In the genomic region with DNA sequence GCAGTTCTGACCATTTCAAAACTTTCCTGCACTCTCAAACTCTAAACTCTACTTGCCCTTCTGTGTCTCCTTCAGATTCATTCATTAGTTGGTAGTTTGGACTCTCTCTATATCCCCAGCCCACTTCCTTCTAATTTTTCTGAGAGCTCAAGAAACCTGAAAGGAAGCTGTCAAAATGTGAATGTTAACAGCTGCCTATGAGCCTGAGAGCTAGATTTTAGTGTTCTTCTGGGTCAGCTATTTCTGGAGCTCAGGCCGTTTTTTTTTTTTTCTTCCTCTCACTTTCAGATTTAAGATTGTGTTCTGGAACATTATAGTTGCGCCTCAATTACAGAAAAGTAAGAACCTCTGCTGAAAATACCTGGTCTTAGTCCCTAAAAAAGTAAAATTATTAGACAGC, we compare ENCODE assay signal across 9 cellular contexts.
DNase-seq lines count a peak whose midpoint lies in the region; ATAC-seq and TF ChIP-seq lines count a peak whose summit lies in the region.
"Had no signal": no experiment of that assay in that cellular context is flagged by ENCODE, and none has a peak within 500 bp of the region (broad histone marks: within the 10 kb centered on the region; RNA-seq: fewer than 3 reads in every experiment).

No MANE protein-coding gene starts in this region.

- peaks cover 71% of the 10 kb centered on the region for H3K4me1 ChIP-seq in suprapubic skin

- ATAC-seq in GM18907 (IDR thresholded peaks at IDR 0.05; ENCODE audit: unreplicated experiment) (peak; percentile 88), HG02588 (IDR thresholded peaks at IDR 0.05; ENCODE audit: unreplicated experiment) (peak; percentile 73)
- ATAC-seq in activated CD8-positive, alpha-beta memory T cell treated with anti-CD3 and anti-CD28 coated beads, Interleukin-2, amount 10 ng/mL, durations not matched to agents 7 days and 5 days = no peak
- ATAC-seq: activated CD8-positive, alpha-beta T cell treated with anti-CD3 and anti-CD28 coated beads, Interleukin-2, amount 10 ng/mL, durations not matched to agents 7 days and 5 days had no signal

- H3K9me3 ChIP-seq in suprapubic skin = no peaks in the 10 kb centered on the region

- no peaks in the 10 kb centered on the region for H3K27me3 Mint-ChIP-seq in progenitor cell of endocrine pancreas
- H3K27me3 Mint-ChIP-seq in activated CD8-positive, alpha-beta memory T cell treated with anti-CD3 and anti-CD28 coated beads, Interleukin-2, amount 10 ng/mL, durations not matched to agents 7 days and 5 days = no peaks in the 10 kb centered on the region

- H3K36me3 ChIP-seq in suprapubic skin = peaks cover 18% of the 10 kb centered on the region

- TF ChIP-seq CTCF in progenitor cell of endocrine pancreas (IDR thresholded peaks at IDR 0.05; ENCODE audit: unreplicated experiment) (no peak), suprapubic skin (IDR thresholded peaks at IDR 0.05) (no peak)

- no peaks in the 10 kb centered on the region for H3K27me3 ChIP-seq in suprapubic skin

- DNase-seq in MV-4-11 (lab: John Stamatoyannopoulos, UW) (peak; percentile 34), progenitor cell of endocrine pancreas (ENCODE audit: low spot score, unreplicated experiment) (no peak), DMS153 (lab: John Stamatoyannopoulos, UW) (no peak), suprapubic skin (ENCODE audit: low spot score in 2 of 2) (no peak), C1 segment of cervical spinal cord (lab: John Stamatoyannopoulos, UW) (no peak)
- DNase-seq in activated CD8-positive, alpha-beta memory T cell treated with anti-CD3 and anti-CD28 coated beads, Interleukin-2, amount 10 ng/mL, durations not matched to agents 7 days and 5 days = no peak
- DNase-seq: activated CD8-positive, alpha-beta T cell treated with anti-CD3 and anti-CD28 coated beads, Interleukin-2, amount 10 ng/mL, durations not matched to agents 7 days and 5 days had no signal

- peak overlapping the region; percentile 84 for H3K27ac Mint-ChIP-seq in progenitor cell of endocrine pancreas
- no peak overlapping the region for H3K27ac Mint-ChIP-seq in activated CD8-positive, alpha-beta memory T cell treated with anti-CD3 and anti-CD28 coated beads, Interleukin-2, amount 10 ng/mL, durations not matched to agents 7 days and 5 days
- H3K27ac Mint-ChIP-seq: activated CD8-positive, alpha-beta T cell treated with anti-CD3 and anti-CD28 coated beads, Interleukin-2, amount 10 ng/mL, durations not matched to agents 7 days and 5 days had no signal

- WGBS in suprapubic skin = 48% methylated on average over 2 of the region's 2 CpGs

- H3K9me3 Mint-ChIP-seq in progenitor cell of endocrine pancreas (ENCODE audit: low read depth) = no peaks in the 10 kb centered on the region
- H3K9me3 Mint-ChIP-seq in activated CD8-positive, alpha-beta memory T cell treated with anti-CD3 and anti-CD28 coated beads, Interleukin-2, amount 10 ng/mL, durations not matched to agents 7 days and 5 days (ENCODE audit: low read depth) = no peaks in the 10 kb centered on the region

- H3K4me3 ChIP-seq in suprapubic skin = no peak overlapping the region

- peaks cover 21% of the 10 kb centered on the region for H3K4me1 Mint-ChIP-seq in progenitor cell of endocrine pancreas (ENCODE audit: low read depth)
- H3K4me1 Mint-ChIP-seq in activated CD8-positive, alpha-beta memory T cell treated with anti-CD3 and anti-CD28 coated beads, Interleukin-2, amount 10 ng/mL, durations not matched to agents 7 days and 5 days = peaks cover 21% of the 10 kb centered on the region

- CTCF ChIA-PET in activated CD8-positive, alpha-beta memory T cell treated with anti-CD3 and anti-CD28 coated beads, Interleukin-2, amount 10 ng/mL, durations not matched to agents 7 days and 5 days (lab: Charles Lee) = interaction anchor here (0.8 kb wide), 1 partner anchor 40 kb away, joined by 3 read pairs; no protein-coding TSS in a partner anchor

- no peak for TF ChIP-seq POLR2A in suprapubic skin (IDR thresholded peaks at IDR 0.05)

- H3K4me3 Mint-ChIP-seq in progenitor cell of endocrine pancreas (ENCODE audit: low read depth) = no peak overlapping the region
- H3K4me3 Mint-ChIP-seq in activated CD8-positive, alpha-beta memory T cell treated with anti-CD3 and anti-CD28 coated beads, Interleukin-2, amount 10 ng/mL, durations not matched to agents 7 days and 5 days = no peak overlapping the region
- H3K4me3 Mint-ChIP-seq: activated CD8-positive, alpha-beta T cell treated with anti-CD3 and anti-CD28 coated beads, Interleukin-2, amount 10 ng/mL, durations not matched to agents 7 days and 5 days had no signal

- no peak for TF ChIP-seq EP300 in suprapubic skin (IDR thresholded peaks at IDR 0.05)

- peaks cover 19% of the 10 kb centered on the region for H3K36me3 Mint-ChIP-seq in progenitor cell of endocrine pancreas (ENCODE audit: insufficient read depth)
- peaks cover 18% of the 10 kb centered on the region for H3K36me3 Mint-ChIP-seq in activated CD8-positive, alpha-beta memory T cell treated with anti-CD3 and anti-CD28 coated beads, Interleukin-2, amount 10 ng/mL, durations not matched to agents 7 days and 5 days

- no peak overlapping the region for H3K27ac ChIP-seq in suprapubic skin
